In genomic region chr2:53826587-53827397, GRCh38 we compare ENCODE assay signal across 12 cellular contexts. TPM values are rescaled to one million over a fixed set of nuclear protein-coding genes. Genes with fewer than 3 reads are reported as not detected.
DNase-seq lines count a peak whose midpoint lies in the region; ATAC-seq, FAIRE-seq and TF ChIP-seq lines count a peak whose summit lies in the region.
"Had no signal": no experiment of that assay in that cellular context is flagged by ENCODE, and none has a peak within 500 bp of the region (broad histone marks: within the 10 kb centered on the region; RNA-seq: fewer than 3 reads in every experiment).

No MANE protein-coding gene starts in this region.

- H3K27me3 ChIP-seq in HepG2 (ENCODE audit: control insufficient read depth in 1 of 2, insufficient read depth in 2 of 2, low read length in 2 of 2) = no peaks in the 10 kb centered on the region
- no peaks in the 10 kb centered on the region for H3K27me3 ChIP-seq in tibial nerve

- peak; percentile 97 to 99 for TF ChIP-seq EP300 in HepG2 (IDR thresholded peaks at IDR 0.05; ENCODE audit: low read depth in 2 of 2, low read length in 2 of 2)
- TF ChIP-seq EP300 in HepG2 (CRISPR knock-in tag; IDR thresholded peaks at IDR 0.05; ENCODE audit: borderline replicate concordance) = peak; percentile 99
- TF ChIP-seq EP300 in tibial nerve (IDR thresholded peaks at IDR 0.05) = peak; percentile 48 to 97

- TF ChIP-seq POLR2A in HepG2 (IDR thresholded peaks at IDR 0.05; ENCODE audit: insufficient read depth in 1 of 2, low read depth in 2 of 2, low read length in 2 of 2) (peak; percentile 23 to 52; a peak in 3 of 4 replicates), tibial nerve (IDR thresholded peaks at IDR 0.05) (no peak)

- H3K9ac ChIP-seq in SK-N-MC (ENCODE audit: insufficient read length) (no peak overlapping the region), HepG2 (ENCODE audit: insufficient read depth, low read depth, low read length) (peak overlapping the region; percentile 68)

- H3K27ac ChIP-seq in SK-N-MC (peak overlapping the region; percentile 34), HepG2 (ENCODE audit: extremely low read length, insufficient read depth, low read length) (peak overlapping the region; percentile 93), tibial nerve (peak overlapping the region; percentile 9 to 82 (median 62))
- H3K27ac ChIP-seq: thoracic aorta had no signal

- in situ Hi-C loops in HepG2 (cut with HindIII; ENCODE audit: extremely low pct_ligation_motif_present, low pct_unique_long_range_greater_than_20kb) = no loop called here

- H3K4me1 ChIP-seq in HepG2 (ENCODE audit: insufficient read depth, low read length) = peaks cover 53% of the 10 kb centered on the region
- H3K4me1 ChIP-seq in tibial nerve = peaks cover 0 to 34% (median 15%) of the 10 kb centered on the region in 4 donors

- TSS peak; percentile 90 for BruUV-seq in HepG2 (replicated peaks; lab: Mats Ljungman, UMichigan)

- no peak overlapping the region for H2AFZ ChIP-seq in HepG2 (ENCODE audit: low read length)

- CTCF ChIA-PET in HepG2 (lab: Yijun Ruan, JAX; ENCODE audit: low intra/inter-chr PET ratio, low total read pairs) = no interaction called here

- intact Hi-C loops in HepG2 (cut with micrococcal nuclease; ENCODE audit: unreplicated experiment) = loop anchor here (1.0 to 2.0 kb wide), 3 partner anchors 25 to 143 kb away; partner anchors contain the start of genes ASB3 and ERLEC1

- DNase-seq in SK-N-MC (ENCODE audit: low read depth, low spot score) (no peak), HepG2 (ENCODE audit: low spot score) (peak; percentile 100), tibial nerve (ENCODE audit: low spot score in 2 of 2) (peak in 1 of 2 donors; percentile 67), SHP77 (lab: John Stamatoyannopoulos, UW) (no peak)
- no peak for DNase-seq in stimulated activated CD4-positive, alpha-beta T cell treated with anti-CD3 and anti-CD28 coated beads, Interleukin-2, amount 100 ng/mL, for 24 hours
- DNase-seq: activated T-cell treated with anti-CD3 and anti-CD28 coated beads, Interleukin-2, amount 50 U/mL, for 24 hours; NCI-H1436 had no signal

- peak overlapping the region; percentile 61 for H3K4me2 ChIP-seq in HepG2 (ENCODE audit: low read depth, low read length)

- 0% methylated on average over 3 of the region's 3 CpGs for WGBS in HepG2 (ENCODE audit: low lambda C conversion rate)
- 23 to 30% methylated on average over 3 of the region's 3 CpGs for WGBS in tibial nerve, 2 donors

- H3K4me3 ChIP-seq in SK-N-MC = no peak overlapping the region
- peak overlapping the region in 2 of 3 experiments; percentile 20 to 44; a peak in 3 of 6 replicates for H3K4me3 ChIP-seq in HepG2 (replicated peaks in 1 of 3; ENCODE audit: insufficient read depth in 1 of 3, low read depth in 2 of 3, low read length in 3 of 3)
- H3K4me3 ChIP-seq in tibial nerve = no peak overlapping the region
- H3K4me3 ChIP-seq: lung, thoracic aorta had no signal

- TF ChIP-seq CTCF in HepG2 (CRISPR knock-in tag; IDR thresholded peaks at IDR 0.05) (no peak), tibial nerve (IDR thresholded peaks at IDR 0.05) (no peak)

- no peak; the same call in 1 of the 2 replicates for TF ChIP-seq RAD21 in HepG2 (CRISPR knock-in tag; IDR thresholded peaks at IDR 0.05)

- peak; percentile 97 for FAIRE-seq in HepG2 (lab: Jason Lieb, UNC)

- H3K79me2 ChIP-seq in HepG2 (ENCODE audit: insufficient read depth, low read length) = no peaks in the 10 kb centered on the region

- H4K20me1 ChIP-seq in HepG2 (ENCODE audit: insufficient read depth, low read length) = no peaks in the 10 kb centered on the region

- POLR2A ChIA-PET in HepG2 (lab: Yijun Ruan, JAX) = interaction anchor here (1.0 to 1.2 kb wide), 3 partner anchors 10 to 143 kb away, joined by 4 to 10 read pairs (median 5); partner anchors contain the start of genes ASB3 and ERLEC1

- H3K36me3 ChIP-seq in SK-N-MC (ENCODE audit: insufficient read depth, low read length) (no peaks in the 10 kb centered on the region), HepG2 (replicated peaks in 1 of 2; ENCODE audit: control insufficient read depth in 1 of 2, insufficient read depth in 2 of 2, low read length in 2 of 2) (no peaks in the 10 kb centered on the region), tibial nerve (peaks cover 0 to 9% (median 0%) of the 10 kb centered on the region in 3 donors)
- H3K36me3 ChIP-seq: thoracic aorta had no signal

- H3K9me3 ChIP-seq in SK-N-MC (ENCODE audit: low read depth, low read length) = no peaks in the 10 kb centered on the region
- no peaks in the 10 kb centered on the region for H3K9me3 ChIP-seq in HepG2 (ENCODE audit: low read length)
- H3K9me3 ChIP-seq in tibial nerve = no peaks in the 10 kb centered on the region

- ATAC-seq in esophagus mucosa (peak; percentile 54), HepG2 (peak; percentile 95), HG03439 (IDR thresholded peaks at IDR 0.05; ENCODE audit: unreplicated experiment) (no peak)
- ATAC-seq: SK-N-SH treated with all-trans-retinoic acid at 6 μM for 48 hours had no signal

RNA-seq across cellular contexts. Expression of gene GPR75, which starts 33.0 kb away (rescaled TPM):
- total RNA-seq in esophagus mucosa (1.5 TPM), HepG2 (2016; rRNA removed; fragmentation: Illumina TruSeq; extraction: Trizol) (2.4 and 3.3 TPM in 2 replicates), tibial nerve (1 to 10 TPM in 3 of 4 donors, under 1 TPM in 1; 0.98 to 2.2 (median 2.0) TPM)
- total RNA-seq in HepG2 (2016; cell fraction: cytosol; rRNA removed; fragmentation: Illumina TruSeq; extraction: Trizol; ENCODE audit: low read depth) = 0.26 and 0.30 TPM in 2 replicates
- 2.3 and 3.9 TPM in 2 replicates for total RNA-seq in HepG2 (2016; cell fraction: insoluble cytoplasmic fraction; rRNA removed; fragmentation: Illumina TruSeq; extraction: Trizol)
- total RNA-seq in HepG2 (2016; cell fraction: membrane; rRNA removed; fragmentation: Illumina TruSeq; extraction: Trizol) = 0.90 TPM in 2 replicates
- total RNA-seq in HepG2 (2016; cell fraction: nucleus; rRNA removed; fragmentation: Illumina TruSeq; extraction: Trizol) = 7.8 and 8.3 TPM in 2 replicates
- polyA plus RNA-seq in HepG2 (2011; rRNA removed) = 3.9 and 4.1 TPM in 2 replicates
- 1.8 and 1.9 TPM in 2 replicates for polyA plus RNA-seq in HepG2 (2011; cell fraction: cytosol; rRNA removed)
- polyA plus RNA-seq in HepG2 (2011; cell fraction: nucleus; rRNA removed) = 9.3 and 9.9 TPM in 2 replicates
- 1.5 and 2.0 TPM in 2 replicates for polyA plus RNA-seq in HepG2 (2012)
- 0.18 and 0.23 TPM in 2 replicates for polyA plus RNA-seq in HepG2 (2016; cell fraction: cytosol; fragmentation: Illumina TruSeq; extraction: Trizol; ENCODE audit: low read depth)
- polyA plus RNA-seq in HepG2 (2016; cell fraction: insoluble cytoplasmic fraction; fragmentation: Illumina TruSeq; extraction: Trizol; ENCODE audit: low read depth) = 1.1 and 1.3 TPM in 2 replicates
- polyA plus RNA-seq in HepG2 (2016; cell fraction: membrane; fragmentation: Illumina TruSeq; extraction: Trizol; ENCODE audit: low read depth) = 0.39 and 0.63 TPM in 2 replicates
- 10.6 and 15.2 TPM in 2 replicates for polyA plus RNA-seq in HepG2 (2016; cell fraction: nucleus; fragmentation: Illumina TruSeq; extraction: Trizol; ENCODE audit: insufficient read depth, low read depth)
- 13.0 and 16.6 TPM in 2 replicates for polyA minus RNA-seq in HepG2 (2011; rRNA and poly(A)+ RNA removed; ENCODE audit: low replicate concordance)
- 0.69 and 1.2 TPM in 2 replicates for polyA minus RNA-seq in HepG2 (2011; cell fraction: cytosol; rRNA and poly(A)+ RNA removed)
- polyA minus RNA-seq in HepG2 (2011; cell fraction: nucleus; rRNA and poly(A)+ RNA removed) = 19.1 and 22.1 TPM in 2 replicates

RNA-seq across cellular contexts. Expression of gene ERLEC1, which starts 39.9 kb away (rescaled TPM):
- total RNA-seq in esophagus mucosa = 15.5 TPM
- total RNA-seq in HepG2 (2016; rRNA removed; fragmentation: Illumina TruSeq; extraction: Trizol) = 66.7 and 88.4 TPM in 2 replicates
- 41.6 and 47.7 TPM in 2 replicates for total RNA-seq in HepG2 (2016; cell fraction: cytosol; rRNA removed; fragmentation: Illumina TruSeq; extraction: Trizol; ENCODE audit: low read depth)
- total RNA-seq in HepG2 (2016; cell fraction: insoluble cytoplasmic fraction; rRNA removed; fragmentation: Illumina TruSeq; extraction: Trizol) = 65.1 and 91.1 TPM in 2 replicates
- total RNA-seq in HepG2 (2016; cell fraction: membrane; rRNA removed; fragmentation: Illumina TruSeq; extraction: Trizol) = 112 and 119 TPM in 2 replicates
- total RNA-seq in HepG2 (2016; cell fraction: nucleus; rRNA removed; fragmentation: Illumina TruSeq; extraction: Trizol) = 68.6 and 77.0 TPM in 2 replicates
- polyA plus RNA-seq in HepG2 (2011; rRNA removed) = 58.1 and 87.3 TPM in 2 replicates
- 57.8 and 60.2 TPM in 2 replicates for polyA plus RNA-seq in HepG2 (2011; cell fraction: cytosol; rRNA removed)
- polyA plus RNA-seq in HepG2 (2011; cell fraction: nucleus; rRNA removed) = 28.1 and 29.3 TPM in 2 replicates
- 66.0 and 89.9 TPM in 2 replicates for polyA plus RNA-seq in HepG2 (2012)
- 50.1 and 55.2 TPM in 2 replicates for polyA plus RNA-seq in HepG2 (2016; cell fraction: cytosol; fragmentation: Illumina TruSeq; extraction: Trizol; ENCODE audit: low read depth)
- polyA plus RNA-seq in HepG2 (2016; cell fraction: insoluble cytoplasmic fraction; fragmentation: Illumina TruSeq; extraction: Trizol; ENCODE audit: low read depth) = 64.2 and 67.3 TPM in 2 replicates
- 86.7 and 93.1 TPM in 2 replicates for polyA plus RNA-seq in HepG2 (2016; cell fraction: membrane; fragmentation: Illumina TruSeq; extraction: Trizol; ENCODE audit: low read depth)
- 97.5 and 99.1 TPM in 2 replicates for polyA plus RNA-seq in HepG2 (2016; cell fraction: nucleus; fragmentation: Illumina TruSeq; extraction: Trizol; ENCODE audit: insufficient read depth, low read depth)
- 8.7 and 20.3 TPM in 2 replicates for polyA minus RNA-seq in HepG2 (2011; rRNA and poly(A)+ RNA removed; ENCODE audit: low replicate concordance)
- polyA minus RNA-seq in HepG2 (2011; cell fraction: cytosol; rRNA and poly(A)+ RNA removed) = 55.7 and 61.4 TPM in 2 replicates
- polyA minus RNA-seq in HepG2 (2011; cell fraction: nucleus; rRNA and poly(A)+ RNA removed) = 43.9 and 44.5 TPM in 2 replicates
- 100 to 1,000 TPM in 2 of 4 donors, 10 to 100 TPM in 2; 90.8 to 102 (median 97.2) TPM for total RNA-seq in tibial nerve

RNA-seq across cellular contexts. Expression of gene ASB3, which starts 40.0 kb away (rescaled TPM):
- total RNA-seq in esophagus mucosa (9.2 TPM), HepG2 (2016; rRNA removed; fragmentation: Illumina TruSeq; extraction: Trizol) (40.1 and 48.2 TPM in 2 replicates), tibial nerve (10 to 100 TPM; 16.8 to 24.7 (median 17.3) TPM)
- total RNA-seq in HepG2 (2016; cell fraction: cytosol; rRNA removed; fragmentation: Illumina TruSeq; extraction: Trizol; ENCODE audit: low read depth) = 18.6 and 20.9 TPM in 2 replicates
- total RNA-seq in HepG2 (2016; cell fraction: insoluble cytoplasmic fraction; rRNA removed; fragmentation: Illumina TruSeq; extraction: Trizol) = 39.7 and 47.9 TPM in 2 replicates
- total RNA-seq in HepG2 (2016; cell fraction: membrane; rRNA removed; fragmentation: Illumina TruSeq; extraction: Trizol) = 16.2 and 19.4 TPM in 2 replicates
- total RNA-seq in HepG2 (2016; cell fraction: nucleus; rRNA removed; fragmentation: Illumina TruSeq; extraction: Trizol) = 50.6 and 51.0 TPM in 2 replicates
- 29.8 and 41.8 TPM in 2 replicates for polyA plus RNA-seq in HepG2 (2011; rRNA removed)
- polyA plus RNA-seq in HepG2 (2011; cell fraction: cytosol; rRNA removed) = 18.7 and 24.1 TPM in 2 replicates
- polyA plus RNA-seq in HepG2 (2011; cell fraction: nucleus; rRNA removed) = 39.0 and 45.7 TPM in 2 replicates
- 17.3 and 25.5 TPM in 2 replicates for polyA plus RNA-seq in HepG2 (2012)
- polyA plus RNA-seq in HepG2 (2016; cell fraction: cytosol; fragmentation: Illumina TruSeq; extraction: Trizol; ENCODE audit: low read depth) = 2.6 and 3.1 TPM in 2 replicates
- polyA plus RNA-seq in HepG2 (2016; cell fraction: insoluble cytoplasmic fraction; fragmentation: Illumina TruSeq; extraction: Trizol; ENCODE audit: low read depth) = 30.8 and 33.3 TPM in 2 replicates
- 4.5 and 6.2 TPM in 2 replicates for polyA plus RNA-seq in HepG2 (2016; cell fraction: membrane; fragmentation: Illumina TruSeq; extraction: Trizol; ENCODE audit: low read depth)
- 31.5 and 34.2 TPM in 2 replicates for polyA plus RNA-seq in HepG2 (2016; cell fraction: nucleus; fragmentation: Illumina TruSeq; extraction: Trizol; ENCODE audit: insufficient read depth, low read depth)
- polyA minus RNA-seq in HepG2 (2011; rRNA and poly(A)+ RNA removed; ENCODE audit: low replicate concordance) = 29.9 and 45.1 TPM in 2 replicates
- polyA minus RNA-seq in HepG2 (2011; cell fraction: cytosol; rRNA and poly(A)+ RNA removed) = 24.9 and 29.2 TPM in 2 replicates
- polyA minus RNA-seq in HepG2 (2011; cell fraction: nucleus; rRNA and poly(A)+ RNA removed) = 147 and 189 TPM in 2 replicates

RNA-seq across cellular contexts. Expression of gene CHAC2, which starts 59.2 kb away (rescaled TPM):
- total RNA-seq in esophagus mucosa (4.8 TPM), HepG2 (2016; rRNA removed; fragmentation: Illumina TruSeq; extraction: Trizol) (10.7 and 15.5 TPM in 2 replicates), tibial nerve (1 to 10 TPM; 1.1 to 4.8 (median 1.8) TPM)
- 2.9 and 3.9 TPM in 2 replicates for total RNA-seq in HepG2 (2016; cell fraction: cytosol; rRNA removed; fragmentation: Illumina TruSeq; extraction: Trizol; ENCODE audit: low read depth)
- 11.3 and 16.1 TPM in 2 replicates for total RNA-seq in HepG2 (2016; cell fraction: insoluble cytoplasmic fraction; rRNA removed; fragmentation: Illumina TruSeq; extraction: Trizol)
- 5.9 and 6.0 TPM in 2 replicates for total RNA-seq in HepG2 (2016; cell fraction: membrane; rRNA removed; fragmentation: Illumina TruSeq; extraction: Trizol)
- 3.0 and 4.8 TPM in 2 replicates for total RNA-seq in HepG2 (2016; cell fraction: nucleus; rRNA removed; fragmentation: Illumina TruSeq; extraction: Trizol)
- polyA plus RNA-seq in HepG2 (2011; rRNA removed) = 1.1 and 1.7 TPM in 2 replicates
- 0.86 and 1.00 TPM in 2 replicates for polyA plus RNA-seq in HepG2 (2011; cell fraction: cytosol; rRNA removed)
- polyA plus RNA-seq in HepG2 (2011; cell fraction: nucleus; rRNA removed) = 0.16 and 0.29 TPM in 2 replicates
- polyA plus RNA-seq in HepG2 (2012) = 2.6 and 3.1 TPM in 2 replicates
- polyA plus RNA-seq in HepG2 (2016; cell fraction: cytosol; fragmentation: Illumina TruSeq; extraction: Trizol; ENCODE audit: low read depth) = 2.3 and 2.8 TPM in 2 replicates
- polyA plus RNA-seq in HepG2 (2016; cell fraction: insoluble cytoplasmic fraction; fragmentation: Illumina TruSeq; extraction: Trizol; ENCODE audit: low read depth) = 18.6 and 20.3 TPM in 2 replicates
- polyA plus RNA-seq in HepG2 (2016; cell fraction: membrane; fragmentation: Illumina TruSeq; extraction: Trizol; ENCODE audit: low read depth) = 5.1 and 5.8 TPM in 2 replicates
- polyA plus RNA-seq in HepG2 (2016; cell fraction: nucleus; fragmentation: Illumina TruSeq; extraction: Trizol; ENCODE audit: insufficient read depth, low read depth) = 8.8 and 10.1 TPM in 2 replicates
- 0.32 and 7.6 TPM in 2 replicates for polyA minus RNA-seq in HepG2 (2011; rRNA and poly(A)+ RNA removed; ENCODE audit: low replicate concordance)
- polyA minus RNA-seq in HepG2 (2011; cell fraction: cytosol; rRNA and poly(A)+ RNA removed) = 1.1 and 1.8 TPM in 2 replicates
- 0.39 TPM in 1 of 2 replicates, not detected in the other for polyA minus RNA-seq in HepG2 (2011; cell fraction: nucleus; rRNA and poly(A)+ RNA removed)

Comparison
In these comparisons a context has a peak if more than half of its experiments do, and no peak if none do; other contexts are left out.
1. H3K27ac ChIP-seq: peak in every context shown above with its lines; median percentile 93 in HepG2; 62 in tibial nerve; 34 in SK-N-MC.
2. H3K4me3 ChIP-seq: peak in HepG2 (2 of 3); none in SK-N-MC (single experiment) and tibial nerve (0 of 4).
3. POLR2A ChIP-seq: peak in HepG2 (2 of 2); none in tibial nerve (0 of 2).